Comparison of ENCODE assay signal across 8 cellular contexts in genomic region chr1:101239095-101240040, GRCh38. TPM values are rescaled to one million over a fixed set of nuclear protein-coding genes. Genes with fewer than 3 reads are reported as not detected.
DNase-seq lines count a peak whose midpoint lies in the region; ATAC-seq, FAIRE-seq and TF ChIP-seq lines count a peak whose summit lies in the region.

No MANE protein-coding gene starts in this region.

- peak overlapping the region; percentile 48; the same call in 1 of the 2 replicates for H3K4me2 ChIP-seq in IMR-90 (ENCODE audit: low read depth, low read length)

- CTCF ChIA-PET in IMR-90 (lab: Yijun Ruan, JAX): interaction anchor here (0.5 to 1.6 kb wide), 20 partner anchors 11 to 318 kb away, joined by 3 to 8 read pairs (median 4); no protein-coding TSS in a partner anchor
- CTCF ChIA-PET in activated CD8-positive, alpha-beta memory T cell treated with anti-CD3 and anti-CD28 coated beads, Interleukin-2, amount 10 ng/mL, durations not matched to agents 7 days and 5 days (lab: Charles Lee): interaction anchor here (0.8 to 3.9 kb wide), 46 partner anchors 8 to 342 kb away, joined by 3 to 54 read pairs (median 6); no protein-coding TSS in a partner anchor

- 0 out of 2 replicates have a peak, but pooled peaks cover 4% of the 10 kb centered on the region for H3K9me1 ChIP-seq in IMR-90 (ENCODE audit: insufficient read depth, low read length)

- no peak overlapping the region for H3K9ac ChIP-seq in IMR-90 (ENCODE audit: low read depth, low read length)

- in situ Hi-C loops in IMR-90 (cut with MboI; ENCODE audit: low sequenced_read_pairs): loop anchor here (5.0 to 25.0 kb wide), 2 partner anchors 202 to 317 kb away; partner anchors contain the start of gene DPH5

- H3K36me3 ChIP-seq in IMR-90 (ENCODE audit: control insufficient read depth, insufficient read depth, low read length) (peaks cover 16% of the 10 kb centered on the region), gastroesophageal sphincter (peaks cover 0 to 20% of the 10 kb centered on the region in 2 donors)

- POLR2A ChIA-PET in IMR-90 (lab: Charles Lee; ENCODE audit: unreplicated experiment): no interaction called here

- H3K27ac ChIP-seq in IMR-90 (ENCODE audit: insufficient read depth, low read length): no peak overlapping the region
- peak overlapping the region in 3 of 4 donors; percentile 65 to 84 (median 82) for H3K27ac ChIP-seq in gastroesophageal sphincter

- H3K4me1 Mint-ChIP-seq in activated CD8-positive, alpha-beta memory T cell treated with anti-CD3 and anti-CD28 coated beads, Interleukin-2, amount 10 ng/mL, durations not matched to agents 7 days and 5 days: peaks cover 59% of the 10 kb centered on the region

- no peaks in the 10 kb centered on the region for H3K27me3 Mint-ChIP-seq in activated CD8-positive, alpha-beta memory T cell treated with anti-CD3 and anti-CD28 coated beads, Interleukin-2, amount 10 ng/mL, durations not matched to agents 7 days and 5 days

- TF ChIP-seq CTCF in IMR-90 (conservative IDR thresholded peaks at IDR 0.05; ENCODE audit: low read depth, low read length) (no peak), gastroesophageal sphincter (IDR thresholded peaks at IDR 0.05) (no peak)

- H3K27me3 ChIP-seq in IMR-90 (ENCODE audit: control insufficient read depth, insufficient read depth, low read length) (no peaks in the 10 kb centered on the region), gastroesophageal sphincter (no peaks in the 10 kb centered on the region)

- no peak overlapping the region for H2BK120ac ChIP-seq in IMR-90 (ENCODE audit: low read depth, low read length)

- no peak overlapping the region for H2BK15ac ChIP-seq in IMR-90 (ENCODE audit: low read depth, low read length)

- no peak overlapping the region; the same call in 1 of the 2 replicates for H3K4me3 ChIP-seq in IMR-90 (ENCODE audit: insufficient read depth, low read depth, low read length)
- peak overlapping the region in 1 of 2 donors; percentile 70 for H3K4me3 ChIP-seq in gastroesophageal sphincter

- intact Hi-C loops in IMR-90 (cut with micrococcal nuclease): loop anchor here (5.0 kb wide), 3 partner anchors 57 to 232 kb away; no protein-coding TSS in a partner anchor

- H3K36me3 Mint-ChIP-seq in activated CD8-positive, alpha-beta memory T cell treated with anti-CD3 and anti-CD28 coated beads, Interleukin-2, amount 10 ng/mL, durations not matched to agents 7 days and 5 days: peaks cover 59% of the 10 kb centered on the region

- H2AK5ac ChIP-seq in IMR-90 (ENCODE audit: low read depth, low read length): no peak overlapping the region; the same call in 1 of the 2 replicates

- peaks cover 0 to 11% of the 10 kb centered on the region in 2 experiments; a peak in 1 of 4 replicates for H3K79me1 ChIP-seq in IMR-90 (ENCODE audit: low read depth in 1 of 2, low read length in 2 of 2)

- H2BK5ac ChIP-seq in IMR-90 (ENCODE audit: low read depth, low read length, poor library complexity, severe bottlenecking): no peak overlapping the region

- H4K91ac ChIP-seq in IMR-90 (ENCODE audit: insufficient read depth, low read depth, low read length): no peak overlapping the region

- TF ChIP-seq POLR2A in IMR-90 (IDR thresholded peaks at IDR 0.05; ENCODE audit: low read depth, low read length) (no peak), gastroesophageal sphincter (IDR thresholded peaks at IDR 0.05) (no peak)

- H3K4me3 Mint-ChIP-seq in activated CD8-positive, alpha-beta memory T cell treated with anti-CD3 and anti-CD28 coated beads, Interleukin-2, amount 10 ng/mL, durations not matched to agents 7 days and 5 days: peak overlapping the region; percentile 88

- no peak overlapping the region for H3K14ac ChIP-seq in IMR-90 (replicated peaks; ENCODE audit: low read depth, low read length)

- H4K5ac ChIP-seq in IMR-90 (ENCODE audit: low read depth, low read length): no peak overlapping the region

- peak overlapping the region in 1 of 2 experiments; percentile 53; a peak in 1 of 4 replicates for H4K8ac ChIP-seq in IMR-90 (ENCODE audit: low read depth in 2 of 2, low read length in 2 of 2)

- H3K18ac ChIP-seq in IMR-90 (ENCODE audit: low read depth, low read length): no peak overlapping the region

- no peak overlapping the region for H2BK20ac ChIP-seq in IMR-90 (ENCODE audit: low read depth, low read length)

- H3K4ac ChIP-seq in IMR-90 (ENCODE audit: low read depth, low read length): no peak overlapping the region

- TF ChIP-seq EP300 in gastroesophageal sphincter (IDR thresholded peaks at IDR 0.05): no peak

- no peak for FAIRE-seq in frontal cortex (lab: Jason Lieb, UNC)

- TF ChIP-seq RAD21 in IMR-90 (IDR thresholded peaks at IDR 0.05; ENCODE audit: low read length): no peak

- ATAC-seq in IMR-90 (ENCODE audit: low read depth) (no peak), gastroesophageal sphincter (no peak)
- ATAC-seq in activated CD8-positive, alpha-beta memory T cell treated with anti-CD3 and anti-CD28 coated beads, Interleukin-2, amount 10 ng/mL, durations not matched to agents 7 days and 5 days: peak; percentile 43

- H2AFZ ChIP-seq in IMR-90 (replicated peaks; ENCODE audit: low read length, poor library complexity): peak overlapping the region; percentile 72

- peak overlapping the region; percentile 78 for H2AK9ac ChIP-seq in IMR-90 (replicated peaks; ENCODE audit: low read depth, low read length, poor library complexity)

- DNase-seq in IMR-90: no peak
- DNase-seq in activated CD8-positive, alpha-beta memory T cell treated with anti-CD3 and anti-CD28 coated beads, Interleukin-2, amount 10 ng/mL, durations not matched to agents 7 days and 5 days: peak; percentile 88
- peak in 2 of 3 donors; percentile 41 to 52 for DNase-seq in stimulated activated CD4-positive, alpha-beta T cell treated with anti-CD3 and anti-CD28 coated beads, TNF-alpha, amount 100 ng/mL, for 48 hours (ENCODE audit: low read depth in 3 of 3)
- no peak for DNase-seq in frontal cortex (ENCODE audit: low spot score in 2 of 2)
- DNase-seq in T1000 (lab: John Stamatoyannopoulos, UW): no peak
- no peak for DNase-seq in HuH-7.5 (ENCODE audit: low spot score)
- no peak for DNase-seq in NCI-H1092 (lab: John Stamatoyannopoulos, UW)

- no peak overlapping the region for H3K23ac ChIP-seq in IMR-90 (ENCODE audit: low read depth, low read length)

- H3K4me1 ChIP-seq in IMR-90 (ENCODE audit: control insufficient read depth, insufficient read depth, low read length) (no peaks in the 10 kb centered on the region), gastroesophageal sphincter (peaks cover 0 to 24% (median 4%) of the 10 kb centered on the region in 3 donors)

- H3K9me3 Mint-ChIP-seq in activated CD8-positive, alpha-beta memory T cell treated with anti-CD3 and anti-CD28 coated beads, Interleukin-2, amount 10 ng/mL, durations not matched to agents 7 days and 5 days (ENCODE audit: low read depth): no peaks in the 10 kb centered on the region

- no peak overlapping the region for H3K56ac ChIP-seq in IMR-90 (ENCODE audit: extremely low read depth, insufficient read depth, low read length)

- H3K9me3 ChIP-seq in IMR-90 (ENCODE audit: control insufficient read depth, insufficient read depth, low read length) (no peaks in the 10 kb centered on the region), gastroesophageal sphincter (no peaks in the 10 kb centered on the region)

- dilution Hi-C loops in IMR-90 (cut with HindIII; ENCODE audit: low sequenced_read_pairs, unreplicated experiment): no loop called here

- peaks cover 3% of the 10 kb centered on the region; the same call in 1 of the 2 replicates for H4K20me1 ChIP-seq in IMR-90 (ENCODE audit: insufficient read depth, low read length)

- H3K27ac Mint-ChIP-seq in activated CD8-positive, alpha-beta memory T cell treated with anti-CD3 and anti-CD28 coated beads, Interleukin-2, amount 10 ng/mL, durations not matched to agents 7 days and 5 days: peak overlapping the region; percentile 95

- WGBS in IMR-90 (ENCODE audit: extremely low coverage in 2 of 2, insufficient read length in 1 of 2), 2 experiments: 97% methylated on average over 31 of the region's 42 CpGs; no CpG with 5 or more reads in 1 of the 2 experiments
- WGBS in gastroesophageal sphincter (ENCODE audit: low coverage in 1 of 2), 2 donors: 64 to 86% methylated on average over 7 to 20 of the region's 42 CpGs

- BruUV-seq in IMR-90 (replicated peaks; lab: Mats Ljungman, UMichigan): no TSS peak

TF ChIP-seq in IMR-90, 13 proteins besides CTCF, POLR2A, EP300 and RAD21:
- no peak for TF ChIP-seq FOS (IDR thresholded peaks at IDR 0.05; ENCODE audit: low read depth, low read length)
- no peak for TF ChIP-seq MAZ (IDR thresholded peaks at IDR 0.05; ENCODE audit: borderline replicate concordance, low read depth, low read length)
- TF ChIP-seq CEBPB (IDR thresholded peaks at IDR 0.05; ENCODE audit: low read depth, low read length): no peak
- no peak for TF ChIP-seq SMC3 (IDR thresholded peaks at IDR 0.05; ENCODE audit: low read depth, low read length)
- TF ChIP-seq MXI1 (IDR thresholded peaks at IDR 0.05; ENCODE audit: borderline replicate concordance, low read depth, low read length): no peak
- TF ChIP-seq ELK1 (IDR thresholded peaks at IDR 0.05; ENCODE audit: borderline replicate concordance, low read depth, low read length): no peak

RNA-seq across cellular contexts. Expression of gene S1PR1, which starts 2.5 kb away (rescaled TPM):
- total RNA-seq in IMR-90 (2012; rRNA removed) (12.5 and 12.9 TPM in 2 replicates), gastroesophageal sphincter (10 to 100 TPM; 13.9 to 73.6 (median 47.8) TPM), frontal cortex (12.6 TPM)
- polyA plus RNA-seq in IMR-90 (2012; rRNA removed): 14.1 and 15.6 TPM in 2 replicates
- polyA plus RNA-seq in IMR-90 (2012; cell fraction: cytosol; rRNA removed): 6.3 and 10.1 TPM in 2 replicates
- 6.1 TPM in 2 replicates for polyA plus RNA-seq in IMR-90 (2012; cell fraction: nucleus; rRNA removed; ENCODE audit: low replicate concordance)
- 10 to 100 TPM; 56.0 to 68.2 TPM for total RNA-seq in activated CD8-positive, alpha-beta memory T cell treated with anti-CD3 and anti-CD28 coated beads, Interleukin-2, amount 10 ng/mL, durations not matched to agents 7 days and 5 days

Comparison
In these comparisons a context has a peak if more than half of its experiments do, and no peak if none do; other contexts are left out.
1. DNase-seq: peak in activated CD8-positive, alpha-beta memory T cell treated with anti-CD3 and anti-CD28 coated beads, Interleukin-2, amount 10 ng/mL, durations not matched to agents 7 days and 5 days (single experiment) and stimulated activated CD4-positive, alpha-beta T cell treated with anti-CD3 and anti-CD28 coated beads, TNF-alpha, amount 100 ng/mL, for 48 hours (2 of 3); none in IMR-90 (single experiment), frontal cortex (0 of 2), T1000 (single experiment), HuH-7.5 (single experiment) and NCI-H1092 (single experiment).